In the genomic region with DNA sequence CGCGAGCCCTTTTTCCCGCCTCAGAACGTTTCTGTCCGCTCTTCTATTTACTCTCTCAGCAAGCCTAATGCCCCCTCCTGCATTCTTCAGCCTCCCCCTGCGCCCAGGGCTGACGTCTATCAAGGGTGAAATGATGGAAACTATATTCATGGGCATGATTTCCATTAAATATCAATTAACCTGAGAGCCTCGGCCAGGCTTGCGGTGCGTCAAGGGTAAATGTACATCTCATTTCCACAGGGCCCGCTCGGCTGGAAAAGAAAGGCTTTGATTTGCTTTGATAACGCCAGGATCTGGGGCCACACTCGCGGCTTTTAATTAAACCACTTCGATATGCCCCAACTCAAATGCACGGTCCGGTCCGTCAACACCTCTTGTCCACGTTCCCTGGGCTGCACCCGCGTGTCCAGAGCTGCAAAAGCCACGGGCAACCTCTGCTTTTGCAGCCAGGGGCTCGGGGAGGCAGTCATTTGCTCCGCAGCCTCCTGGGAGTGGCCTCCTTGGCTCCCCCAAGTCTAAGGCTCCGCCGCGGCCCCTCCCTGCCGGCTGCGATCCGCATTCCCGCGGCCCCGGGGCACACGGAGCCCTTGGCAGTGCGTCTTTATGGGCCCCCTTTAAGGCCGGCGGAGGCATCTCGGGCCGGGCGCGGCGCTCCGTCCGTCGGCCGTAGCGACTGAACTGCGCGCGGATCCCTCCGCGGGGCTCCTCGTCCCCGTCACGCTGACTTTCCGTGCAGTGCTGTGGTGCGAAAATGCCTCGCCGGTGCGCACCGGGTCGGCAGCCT, we compare ENCODE assay signal across 7 cellular contexts. TPM values are rescaled to one million over a fixed set of nuclear protein-coding genes. Genes with fewer than 3 reads are reported as not detected.
DNase-seq lines count a peak whose midpoint lies in the region; ATAC-seq and TF ChIP-seq lines count a peak whose summit lies in the region.

HOXD8 (plus strand) TSS at position 693 of the 784 bp plus-strand sequence. CDS start 662 bp downstream, outside the sequence.

- H4K8ac ChIP-seq in mesenchymal stem cell (ENCODE audit: low read length) = no peak within 1 kb of the TSS

- H2BK15ac ChIP-seq in mesenchymal stem cell (ENCODE audit: low read depth, poor library complexity, severe bottlenecking) = peak within 1 kb of the TSS; percentile 7

- H3K79me1 ChIP-seq in mesenchymal stem cell (replicated peaks; ENCODE audit: low read length, poor library complexity, severe bottlenecking) = peaks cover 2% of the 10 kb centered on the region

- peak within 1 kb of the TSS; percentile 36 to 78 for H3K27ac ChIP-seq in coronary artery
- peak within 1 kb of the TSS; percentile 49 for H3K27ac ChIP-seq in mesenchymal stem cell (ENCODE audit: low read length, poor library complexity, severe bottlenecking)
- no peak within 1 kb of the TSS for H3K27ac ChIP-seq in upper lobe of left lung

- DNase-seq in H7 = peak; percentile 88
- DNase-seq in NCI-H460 (ENCODE audit: extremely low read depth, low read depth) = peak; percentile 60
- no peak for DNase-seq in coronary artery (ENCODE audit: low spot score)
- DNase-seq in mesenchymal stem cell = peak; percentile 57
- peak in 1 of 2 donors; percentile 88 for DNase-seq in upper lobe of left lung
- DNase-seq in NCI-H2196 treated with DMSO at 0.1 percent for 48 hours (lab: John Stamatoyannopoulos, UW; ENCODE audit: unreplicated experiment) = no peak
- DNase-seq in midbrain (lab: John Stamatoyannopoulos, UW) = no peak

- no peak within 1 kb of the TSS for H2AFZ ChIP-seq in mesenchymal stem cell (ENCODE audit: low read depth, low read length)

- H3K9me3 ChIP-seq in mesenchymal stem cell (ENCODE audit: control insufficient read depth, low read length) (no peaks in the 10 kb centered on the region), upper lobe of left lung (no peaks in the 10 kb centered on the region)

- peak within 1 kb of the TSS; percentile 19 for H2BK5ac ChIP-seq in mesenchymal stem cell (ENCODE audit: low read depth, low read length, poor library complexity, severe bottlenecking)

- TF ChIP-seq EP300 in upper lobe of left lung (IDR thresholded peaks at IDR 0.05) = no peak

- no peak within 1 kb of the TSS for H2BK120ac ChIP-seq in mesenchymal stem cell (ENCODE audit: low read depth, low read length)

- H2AK5ac ChIP-seq in mesenchymal stem cell (ENCODE audit: low read length, severe bottlenecking) = no peak within 1 kb of the TSS

- H3K36me3 ChIP-seq in H7 (replicated peaks; ENCODE audit: control insufficient read depth, insufficient read depth, low read length) (no peaks in the 10 kb centered on the region), mesenchymal stem cell (ENCODE audit: control insufficient read depth in 1 of 2, insufficient read depth in 2 of 2, low read depth in 1 of 2, low read length in 2 of 2) (no peaks in the 10 kb centered on the region), upper lobe of left lung (no peaks in the 10 kb centered on the region)

- H3K27me3 ChIP-seq in H7 (ENCODE audit: control insufficient read depth, insufficient read depth, low read length) (peaks cover 100% of the 10 kb centered on the region), mesenchymal stem cell (ENCODE audit: control insufficient read depth in 1 of 2, insufficient read depth in 1 of 2, low read length in 2 of 2) (peaks cover 3 to 76% of the 10 kb centered on the region in 2 experiments), upper lobe of left lung (peaks cover 0 to 81% (median 46%) of the 10 kb centered on the region in 4 donors)

- H3K18ac ChIP-seq in mesenchymal stem cell (ENCODE audit: low read depth in 1 of 2, low read length in 2 of 2) = no peak within 1 kb of the TSS

- ATAC-seq in upper lobe of left lung (ENCODE audit: low FRiP score in 2 of 2) = peak in 1 of 2 donors; percentile 80

- H3K4me3 ChIP-seq in H7 (ENCODE audit: insufficient read depth, low read depth, low read length) (peak within 1 kb of the TSS; percentile 7; the same call in 1 of the 2 replicates), coronary artery (peak within 1 kb of the TSS; percentile 68), mesenchymal stem cell (ENCODE audit: insufficient read depth in 1 of 2, low read depth in 1 of 2, low read length in 2 of 2) (peak within 1 kb of the TSS; percentile 67 to 84), upper lobe of left lung (peak within 1 kb of the TSS in 3 of 4 donors; percentile 22 to 42 (median 42))

- H3K4ac ChIP-seq in mesenchymal stem cell (ENCODE audit: low read depth in 1 of 2, low read length in 2 of 2) = no peak within 1 kb of the TSS

- H4K91ac ChIP-seq in mesenchymal stem cell (ENCODE audit: low read length) = no peak within 1 kb of the TSS

- no peak for TF ChIP-seq POLR2A in upper lobe of left lung (IDR thresholded peaks at IDR 0.05)

- WGBS in mesenchymal stem cell = 3% methylated on average over 56 of the region's 63 CpGs
- 4 to 8% methylated on average over 13 to 37 of the region's 63 CpGs for WGBS in upper lobe of left lung, 2 donors

- H3K9ac ChIP-seq in mesenchymal stem cell (ENCODE audit: low read length) = peak within 1 kb of the TSS; percentile 96

- H3K4me2 ChIP-seq in mesenchymal stem cell (ENCODE audit: low read length, poor library complexity, severe bottlenecking) = peak within 1 kb of the TSS; percentile 91

- no peak for TF ChIP-seq CTCF in coronary artery (IDR thresholded peaks at IDR 0.05)
- TF ChIP-seq CTCF in upper lobe of left lung (IDR thresholded peaks at IDR 0.05) = no peak

- H3K4me1 ChIP-seq in mesenchymal stem cell (ENCODE audit: control insufficient read depth, insufficient read depth, low read depth, low read length) = peaks cover 20% of the 10 kb centered on the region
- peaks cover 20 to 33% (median 21%) of the 10 kb centered on the region in 4 donors for H3K4me1 ChIP-seq in upper lobe of left lung

- no peak within 1 kb of the TSS for H2BK12ac ChIP-seq in mesenchymal stem cell (ENCODE audit: low read length in 2 of 2)

- H3K23ac ChIP-seq in mesenchymal stem cell (ENCODE audit: low read length in 2 of 2) = no peak within 1 kb of the TSS

- no peak within 1 kb of the TSS for H3K14ac ChIP-seq in mesenchymal stem cell (ENCODE audit: low read length in 2 of 2)

RNA-seq across cellular contexts. Expression of gene HOXD8, which starts in this region (rescaled TPM):
- not detected in 2 replicates for total RNA-seq in H7 (2014; rRNA removed; shearing (Covaris generic))
- total RNA-seq in NCI-H460 (2014; rRNA removed; shearing (Covaris generic)) = 11.7 and 13.9 TPM in 2 replicates
- 2.6 and 3.5 TPM in 2 replicates for polyA plus RNA-seq in NCI-H460 (2014; cell fraction: nucleus; rRNA removed)
- 0.11 TPM for polyA plus RNA-seq in mesenchymal stem cell (2013, experiment 1 of 2)
- 0.19 TPM for polyA plus RNA-seq in mesenchymal stem cell (2013, experiment 2 of 2)
- 1 to 10 TPM in 1 of 6 donors, under 1 TPM in 4, not detected in 1; 0.43 to 2.3 (median 0.74) TPM for total RNA-seq in upper lobe of left lung

Comparison
In these comparisons a context has a peak if more than half of its experiments do, and no peak if none do; other contexts are left out.
1. Peak in DNase-seq and H3K4me3 ChIP-seq in H7; RNA of the gene not detected or under 1 TPM.
2. DNase-seq: peak in NCI-H460 (single experiment) and mesenchymal stem cell (single experiment); none in coronary artery (single experiment), NCI-H2196 treated with DMSO at 0.1 percent for 48 hours (single experiment) and midbrain (single experiment).
3. H3K4me3 ChIP-seq: peak in every context shown above with its lines; median percentile 76 in mesenchymal stem cell; 68 in coronary artery; 42 in upper lobe of left lung; 7 in H7.
4. H3K27ac ChIP-seq: peak in coronary artery (2 of 2) and mesenchymal stem cell (single experiment); none in upper lobe of left lung (0 of 4).